In the genomic region with DNA sequence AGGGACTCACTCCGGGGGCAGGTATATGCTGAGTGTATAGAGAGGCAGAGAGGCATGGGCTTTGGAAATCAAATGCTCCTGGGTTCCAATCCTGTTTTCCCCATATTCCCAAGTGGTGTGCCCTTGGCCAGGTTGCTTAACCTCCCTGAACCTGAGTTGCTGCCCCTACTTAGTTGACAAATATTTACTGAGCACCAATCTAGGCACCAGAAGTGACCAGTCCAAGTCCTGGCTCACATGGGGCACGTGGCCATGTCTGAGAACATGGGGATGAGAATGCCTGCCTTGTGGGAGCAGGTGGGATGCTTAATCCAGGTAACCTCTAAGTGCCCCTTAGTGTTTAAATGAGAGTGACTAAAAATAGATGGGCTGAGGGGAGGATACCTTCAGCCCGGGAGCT, we compare ENCODE assay signal across 9 cellular contexts. TPM values are rescaled to one million over a fixed set of nuclear protein-coding genes. Genes with fewer than 3 reads are reported as not detected.
DNase-seq lines count a peak whose midpoint lies in the region; ATAC-seq and TF ChIP-seq lines count a peak whose summit lies in the region.
"Had no signal": no experiment of that assay in that cellular context is flagged by ENCODE, and none has a peak within 500 bp of the region (broad histone marks: within the 10 kb centered on the region; RNA-seq: fewer than 3 reads in every experiment).

No MANE protein-coding gene starts in this region.

- H3K27ac Mint-ChIP-seq in osteocyte (ENCODE audit: unreplicated experiment), result peak overlapping the region; percentile 97

- peaks cover 61% of the 10 kb centered on the region for H3K4me1 ChIP-seq in DOHH2 (ENCODE audit: control insufficient read depth, low read length)
- H3K4me1 ChIP-seq in RWPE2 (ENCODE audit: insufficient read depth, poor library complexity, severe bottlenecking), result peaks cover 45% of the 10 kb centered on the region

- no peaks in the 10 kb centered on the region for H3K9me2 ChIP-seq in DOHH2 (replicated peaks; ENCODE audit: control insufficient read depth, low read length)

- H3K27ac ChIP-seq in DOHH2 (ENCODE audit: low read depth, low read length) (no peak overlapping the region), RWPE2 (ENCODE audit: poor library complexity, severe bottlenecking) (peak overlapping the region; percentile 54), epithelial cell of prostate (peak overlapping the region; percentile 55)

- peaks cover 65% of the 10 kb centered on the region for H3K4me1 Mint-ChIP-seq in osteocyte (ENCODE audit: unreplicated experiment)

- no peaks in the 10 kb centered on the region for H3K27me3 Mint-ChIP-seq in osteocyte (ENCODE audit: unreplicated experiment)

- peaks cover 8% of the 10 kb centered on the region for H4K20me1 ChIP-seq in DOHH2 (ENCODE audit: control insufficient read depth, insufficient read depth, low read depth, low read length)

- H3K79me2 ChIP-seq in DOHH2 (ENCODE audit: control insufficient read depth, low read length), result no peaks in the 10 kb centered on the region

- 0 out of 2 replicates have a peak overlapping the region, but pooled peaks have one; percentile 36 for H3K4me3 ChIP-seq in DOHH2 (ENCODE audit: low read length)
- no peak overlapping the region for H3K4me3 ChIP-seq in RWPE2 (ENCODE audit: severe bottlenecking)

- H3K36me3 Mint-ChIP-seq in osteocyte (ENCODE audit: unreplicated experiment), result peaks cover 32% of the 10 kb centered on the region

- H3K4me3 Mint-ChIP-seq in osteocyte (ENCODE audit: unreplicated experiment), result peak overlapping the region; percentile 89

- H3K36me3 ChIP-seq in DOHH2 (ENCODE audit: control insufficient read depth, low read length) (no peaks in the 10 kb centered on the region), RWPE2 (ENCODE audit: low read depth) (peaks cover 22% of the 10 kb centered on the region)

- DNase-seq in RWPE2 (ENCODE audit: low spot score) (no peak), epithelial cell of prostate (ENCODE audit: low read depth, low spot score) (no peak), osteocyte (ENCODE audit: extremely low spot score, unreplicated experiment) (no peak), DMS79 (lab: John Stamatoyannopoulos, UW) (no peak), NCI-H2081 (lab: John Stamatoyannopoulos, UW) (no peak), hepatic stellate cell (ENCODE audit: low spot score) (no peak)

- no peaks in the 10 kb centered on the region; the same call in 1 of the 2 replicates for H3F3A ChIP-seq in DOHH2 (ENCODE audit: control insufficient read depth, insufficient read depth)

- TF ChIP-seq CTCF in DOHH2 (IDR thresholded peaks at IDR 0.05; ENCODE audit: low read depth, low read length, poor library complexity, severe bottlenecking) (no peak), RWPE2 (IDR thresholded peaks at IDR 0.05; ENCODE audit: poor library complexity, severe bottlenecking) (no peak), osteocyte (IDR thresholded peaks at IDR 0.05) (no peak)

- H3K9me3 Mint-ChIP-seq in osteocyte (ENCODE audit: unreplicated experiment), result no peaks in the 10 kb centered on the region

- H3K9me3 ChIP-seq in DOHH2 (ENCODE audit: control insufficient read depth, insufficient read depth, low read length), result no peaks in the 10 kb centered on the region
- no peaks in the 10 kb centered on the region for H3K9me3 ChIP-seq in RWPE2 (ENCODE audit: severe bottlenecking)

- H3K4me2 ChIP-seq in DOHH2 (ENCODE audit: low read length), result peak overlapping the region; percentile 63

- ATAC-seq in RWPE2 (ENCODE audit: low read depth) (no peak), HG03354 (IDR thresholded peaks at IDR 0.05; ENCODE audit: poor library complexity, severe bottlenecking, unreplicated experiment) (no peak)
- ATAC-seq: sciatic nerve had no signal

- H3K27me3 ChIP-seq in DOHH2 (ENCODE audit: control insufficient read depth, low read length), result peaks cover 87% of the 10 kb centered on the region
- H3K27me3 ChIP-seq in RWPE2 (ENCODE audit: insufficient read depth, poor library complexity, severe bottlenecking), result no peaks in the 10 kb centered on the region

RNA-seq across cellular contexts. Expression of gene SOCS3, which starts 4.2 kb away (rescaled TPM):
- 79.1 and 86.4 TPM in 2 replicates for total RNA-seq in osteocyte

RNA-seq across cellular contexts. Expression of gene PGS1, which starts 22.7 kb away (rescaled TPM):
- 52.7 and 53.0 TPM in 2 replicates for total RNA-seq in osteocyte
